8 cellular contexts compared by ENCODE assay signal in the genomic region with DNA sequence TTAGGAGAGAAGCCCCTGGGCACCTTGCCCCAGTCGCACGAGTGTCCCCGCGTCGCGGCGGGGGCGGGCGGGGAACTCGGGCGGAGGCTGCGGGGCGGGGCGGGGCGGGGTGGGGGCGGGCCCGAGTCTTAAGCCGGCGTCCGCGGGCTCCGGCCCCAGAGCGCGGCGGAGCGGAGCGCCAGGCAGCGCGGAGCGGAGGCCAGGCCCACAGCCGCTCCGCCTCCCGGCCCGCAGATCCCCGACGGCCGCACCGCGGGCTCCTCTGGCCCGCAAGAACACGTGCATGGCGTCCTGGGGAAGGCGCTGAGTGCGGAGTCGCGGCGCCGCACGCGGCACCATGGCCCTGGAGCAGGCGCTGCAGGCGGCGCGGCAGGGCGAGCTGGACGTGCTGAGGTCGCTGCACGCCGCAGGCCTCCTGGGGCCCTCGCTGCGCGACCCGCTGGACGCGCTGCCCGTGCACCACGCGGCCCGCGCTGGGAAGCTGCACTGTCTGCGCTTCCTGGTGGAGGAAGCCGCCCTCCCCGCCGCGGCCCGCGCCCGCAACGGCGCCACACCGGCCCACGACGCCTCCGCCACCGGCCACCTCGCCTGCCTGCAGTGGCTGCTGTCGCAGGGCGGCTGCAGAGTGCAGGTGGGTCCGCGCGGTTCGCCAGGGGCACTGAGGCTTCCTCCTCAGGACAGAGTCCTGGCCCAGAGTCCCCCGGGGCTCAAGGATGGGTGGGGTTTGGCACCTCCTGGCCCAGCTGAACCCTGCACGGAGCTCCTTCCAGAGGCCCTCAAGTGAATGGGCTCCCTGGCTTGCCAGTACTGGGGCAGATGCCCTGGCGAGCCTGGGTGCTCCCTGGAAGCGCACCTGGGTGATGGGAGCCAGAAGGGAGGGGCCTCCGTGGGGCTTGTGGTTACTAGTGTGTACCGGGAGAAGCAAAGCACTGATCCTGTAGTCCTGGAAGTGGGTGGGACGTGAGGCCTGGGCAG. TPM values are rescaled to one million over a fixed set of nuclear protein-coding genes. Genes with fewer than 3 reads are reported as not detected.
A peak's percentile ranks its signal among the peaks of the same experiment; 100 is the strongest.
DNase-seq lines count a peak whose midpoint lies in the region; TF ChIP-seq lines count a peak whose summit lies in the region.
"Had no signal": no experiment of that assay in that cellular context is flagged by ENCODE, and none has a peak within 500 bp of the region (broad histone marks: within the 10 kb centered on the region; RNA-seq: fewer than 3 reads in every experiment).

A gene with protein sequence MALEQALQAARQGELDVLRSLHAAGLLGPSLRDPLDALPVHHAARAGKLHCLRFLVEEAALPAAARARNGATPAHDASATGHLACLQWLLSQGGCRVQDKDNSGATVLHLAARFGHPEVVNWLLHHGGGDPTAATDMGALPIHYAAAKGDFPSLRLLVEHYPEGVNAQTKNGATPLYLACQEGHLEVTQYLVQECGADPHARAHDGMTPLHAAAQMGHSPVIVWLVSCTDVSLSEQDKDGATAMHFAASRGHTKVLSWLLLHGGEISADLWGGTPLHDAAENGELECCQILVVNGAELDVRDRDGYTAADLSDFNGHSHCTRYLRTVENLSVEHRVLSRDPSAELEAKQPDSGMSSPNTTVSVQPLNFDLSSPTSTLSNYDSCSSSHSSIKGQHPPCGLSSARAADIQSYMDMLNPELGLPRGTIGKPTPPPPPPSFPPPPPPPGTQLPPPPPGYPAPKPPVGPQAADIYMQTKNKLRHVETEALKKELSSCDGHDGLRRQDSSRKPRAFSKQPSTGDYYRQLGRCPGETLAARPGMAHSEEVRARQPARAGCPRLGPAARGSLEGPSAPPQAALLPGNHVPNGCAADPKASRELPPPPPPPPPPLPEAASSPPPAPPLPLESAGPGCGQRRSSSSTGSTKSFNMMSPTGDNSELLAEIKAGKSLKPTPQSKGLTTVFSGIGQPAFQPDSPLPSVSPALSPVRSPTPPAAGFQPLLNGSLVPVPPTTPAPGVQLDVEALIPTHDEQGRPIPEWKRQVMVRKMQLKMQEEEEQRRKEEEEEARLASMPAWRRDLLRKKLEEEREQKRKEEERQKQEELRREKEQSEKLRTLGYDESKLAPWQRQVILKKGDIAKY (plus strand): TSS at position 158 of the 975 bp plus-strand sequence. CDS start 180 bp downstream, at position 338.

- intact Hi-C loops in sigmoid colon (cut with DNase I) (no loop called here), A673 (cut with micrococcal nuclease; ENCODE audit: unreplicated experiment) (no loop called here)

- H3K27ac ChIP-seq in GM23248 (no peak within 1 kb of the TSS), Peyer's patch (no peak within 1 kb of the TSS), esophagus (ENCODE audit: low read depth in 2 of 2, low read length in 1 of 2) (no peak within 1 kb of the TSS), sigmoid colon (no peak within 1 kb of the TSS), A673 (ENCODE audit: low read depth, low read length, poor library complexity, severe bottlenecking) (no peak within 1 kb of the TSS)

- in situ Hi-C loops in GM23248 (cut with MboI): no loop called here

- H3K36me3 ChIP-seq in GM23248 (ENCODE audit: low read depth): no peaks in the 10 kb centered on the region
- H3K36me3 ChIP-seq in Peyer's patch: no peaks in the 10 kb centered on the region
- H3K36me3 ChIP-seq in esophagus (ENCODE audit: control insufficient read depth in 2 of 2, insufficient read depth in 2 of 2, low read length in 1 of 2): no peaks in the 10 kb centered on the region
- no peaks in the 10 kb centered on the region for H3K36me3 ChIP-seq in sigmoid colon
- H3K36me3 ChIP-seq in A673 (ENCODE audit: insufficient read depth, low read length, poor library complexity, severe bottlenecking): no peaks in the 10 kb centered on the region

- H3K27me3 ChIP-seq in GM23248 (replicated peaks; ENCODE audit: insufficient read depth) (peaks cover 46% of the 10 kb centered on the region), Peyer's patch (peaks cover 0 to 31% of the 10 kb centered on the region in 2 donors), esophagus (ENCODE audit: control insufficient read depth in 1 of 2, insufficient read depth in 2 of 2, low read length in 2 of 2) (no peaks in the 10 kb centered on the region), sigmoid colon (peaks cover 42 to 99% (median 97%) of the 10 kb centered on the region in 3 donors), A673 (replicated peaks; ENCODE audit: insufficient read depth, low read depth, low read length, poor library complexity) (peaks cover 57% of the 10 kb centered on the region)

- H3K4me1 ChIP-seq in GM23248 (ENCODE audit: insufficient read depth) (peaks cover 11% of the 10 kb centered on the region), Peyer's patch (peaks cover 7 to 49% (median 25%) of the 10 kb centered on the region in 4 donors), esophagus (ENCODE audit: control insufficient read depth in 2 of 2, insufficient read depth in 2 of 2, low read length in 1 of 2) (peaks cover 7 to 47% of the 10 kb centered on the region in 2 donors), sigmoid colon (peaks cover 0 to 38% (median 31%) of the 10 kb centered on the region in 4 donors), A673 (ENCODE audit: insufficient read depth, low read length, poor library complexity, severe bottlenecking) (peaks cover 5% of the 10 kb centered on the region)

- no peaks in the 10 kb centered on the region for H4K20me1 ChIP-seq in GM23248 (ENCODE audit: insufficient read depth)

- H3F3A ChIP-seq in GM23248 (ENCODE audit: insufficient read depth): 0 out of 2 replicates have a peak, but pooled peaks cover 3% of the 10 kb centered on the region

- 11 to 13% methylated on average over 27 to 59 of the region's 99 CpGs for WGBS in GM23248 (ENCODE audit: low coverage in 1 of 2, low lambda C conversion rate in 2 of 2, missing lambda C conversion rate in 2 of 2), 2 experiments
- 4% methylated on average over 62 to 99 of the region's 99 CpGs for WGBS in esophagus, 2 donors
- WGBS in sigmoid colon, 2 donors: 2 to 5% methylated on average over 99 of the region's 99 CpGs

- BruUV-seq in A673 (replicated peaks; lab: Mats Ljungman, UMichigan): no TSS peak

- no peaks in the 10 kb centered on the region for H3K9me2 ChIP-seq in GM23248 (ENCODE audit: insufficient read depth)

- TF ChIP-seq CTCF in Peyer's patch (IDR thresholded peaks at IDR 0.05) (no peak), sigmoid colon (IDR thresholded peaks at IDR 0.05) (no peak), A673 (conservative IDR thresholded peaks at IDR 0.05; ENCODE audit: low read depth, low read length) (no peak)

- H3K9ac ChIP-seq in GM23248: no peak within 1 kb of the TSS

- TF ChIP-seq POLR2A in Peyer's patch (IDR thresholded peaks at IDR 0.05): no peak
- TF ChIP-seq POLR2A in sigmoid colon (IDR thresholded peaks at IDR 0.05): no peak

- CTCF ChIA-PET in A673 (lab: Charles Lee): no interaction called here

- no peak for TF ChIP-seq EP300 in sigmoid colon (IDR thresholded peaks at IDR 0.05)

- POLR2A ChIA-PET in A673 (lab: Charles Lee; ENCODE audit: low non-redundant PET): no interaction called here

- H3K79me2 ChIP-seq in GM23248 (ENCODE audit: insufficient read depth): no peaks in the 10 kb centered on the region

- DNase-seq in GM23248 (peak; percentile 37), Peyer's patch (no peak), sigmoid colon (no peak), kidney glomerular epithelial cell (lab: John Stamatoyannopoulos, UW) (no peak), NCI-H1092 treated with DMSO at 0.1 percent for 48 hours (lab: John Stamatoyannopoulos, UW) (no peak), A673 (ENCODE audit: low spot score) (no peak)
- DNase-seq: NCI-H187 treated with DMSO at 0.1 percent for 48 hours had no signal

- no peak within 1 kb of the TSS for H2AFZ ChIP-seq in GM23248

- H3K4me3 ChIP-seq in GM23248 (no peak within 1 kb of the TSS), Peyer's patch (peak within 1 kb of the TSS; percentile 20 to 43 (median 40)), esophagus (ENCODE audit: low read depth in 1 of 2, low read length in 2 of 2) (peak within 1 kb of the TSS; percentile 23 to 42), sigmoid colon (peak within 1 kb of the TSS in 3 of 4 donors; percentile 7 to 18 (median 16)), A673 (ENCODE audit: low read depth, low read length, poor library complexity, severe bottlenecking) (no peak within 1 kb of the TSS)

- no peak within 1 kb of the TSS for H3K4me2 ChIP-seq in GM23248 (ENCODE audit: unreplicated experiment)

- H3K9me3 ChIP-seq in GM23248 (ENCODE audit: low read depth) (no peaks in the 10 kb centered on the region), Peyer's patch (no peaks in the 10 kb centered on the region), esophagus (ENCODE audit: control insufficient read depth in 2 of 2, insufficient read depth in 1 of 2, low read depth in 1 of 2, low read length in 1 of 2) (no peaks in the 10 kb centered on the region), sigmoid colon (no peaks in the 10 kb centered on the region), A673 (ENCODE audit: low read depth, low read length, poor library complexity, severe bottlenecking) (no peaks in the 10 kb centered on the region)

RNA-seq across cellular contexts. Expression of the gene that starts here (rescaled TPM):
- not detected in 2 replicates for total RNA-seq in GM23248 (2014; rRNA removed; shearing (Covaris generic))
- not detected in 2 replicates for polyA plus RNA-seq in GM23248 (2016; fragmentation: Nextera tagmentation; extraction: Ambion mirVana)
- 100 to 1,000 TPM in 3 of 4 donors, 10 to 100 TPM in 1; 17.3 to 390 (median 306) TPM for total RNA-seq in Peyer's patch
- 10 to 100 TPM; 21.6 to 46.5 TPM for polyA plus RNA-seq in esophagus
- total RNA-seq in sigmoid colon: 1 to 10 TPM in 1 of 4 donors, under 1 TPM in 1, not detected in 2; 0.55 to 1.3 TPM
- polyA plus RNA-seq in sigmoid colon: 100 to 1,000 TPM in 2 of 3 donors, 10 to 100 TPM in 1; 86.5 to 202 (median 117) TPM
- total RNA-seq in A673 (2021): not detected in 2 replicates

Comparison
In these comparisons a context has a peak if more than half of its experiments do, and no peak if none do; other contexts are left out.
1. RNA of the gene that starts here (total RNA-seq): 17.3 to 390 TPM in Peyer's patch; 0.55 to 1.3 TPM in sigmoid colon, not detected in A673 and not detected in GM23248; every median in the first group is over 4 times any median in the second.
2. RNA of the gene that starts here (polyA plus RNA-seq): 86.5 to 202 TPM in sigmoid colon and 21.6 to 46.5 TPM in esophagus; not detected in GM23248; every median in the first group is over 10 times any median in the second.
3. Peak in DNase-seq in GM23248; RNA of the gene not detected or under 1 TPM.
4. H3K4me3 ChIP-seq: peak in Peyer's patch (4 of 4), esophagus (2 of 2) and sigmoid colon (3 of 4); none in GM23248 (single experiment) and A673 (single experiment).